ENCODE assay signal across 1 cellular context in genomic region chr20:33545763-33546162, GRCh38.
TF ChIP-seq lines count a peak whose summit lies in the region.

No MANE protein-coding gene starts in this region.

TF ChIP-seq in GM23338, 12 proteins besides CTCF, POLR2A, EP300 and RAD21 (continued from another document):
- TF ChIP-seq ZNF462 (CRISPR knock-in tag; IDR thresholded peaks at IDR 0.05), result no peak
- TF ChIP-seq JUNB (IDR thresholded peaks at IDR 0.05; ENCODE audit: unreplicated experiment), result no peak
- no peak for TF ChIP-seq NANOG (IDR thresholded peaks at IDR 0.05; ENCODE audit: borderline replicate concordance)
- TF ChIP-seq, protein P1, sequence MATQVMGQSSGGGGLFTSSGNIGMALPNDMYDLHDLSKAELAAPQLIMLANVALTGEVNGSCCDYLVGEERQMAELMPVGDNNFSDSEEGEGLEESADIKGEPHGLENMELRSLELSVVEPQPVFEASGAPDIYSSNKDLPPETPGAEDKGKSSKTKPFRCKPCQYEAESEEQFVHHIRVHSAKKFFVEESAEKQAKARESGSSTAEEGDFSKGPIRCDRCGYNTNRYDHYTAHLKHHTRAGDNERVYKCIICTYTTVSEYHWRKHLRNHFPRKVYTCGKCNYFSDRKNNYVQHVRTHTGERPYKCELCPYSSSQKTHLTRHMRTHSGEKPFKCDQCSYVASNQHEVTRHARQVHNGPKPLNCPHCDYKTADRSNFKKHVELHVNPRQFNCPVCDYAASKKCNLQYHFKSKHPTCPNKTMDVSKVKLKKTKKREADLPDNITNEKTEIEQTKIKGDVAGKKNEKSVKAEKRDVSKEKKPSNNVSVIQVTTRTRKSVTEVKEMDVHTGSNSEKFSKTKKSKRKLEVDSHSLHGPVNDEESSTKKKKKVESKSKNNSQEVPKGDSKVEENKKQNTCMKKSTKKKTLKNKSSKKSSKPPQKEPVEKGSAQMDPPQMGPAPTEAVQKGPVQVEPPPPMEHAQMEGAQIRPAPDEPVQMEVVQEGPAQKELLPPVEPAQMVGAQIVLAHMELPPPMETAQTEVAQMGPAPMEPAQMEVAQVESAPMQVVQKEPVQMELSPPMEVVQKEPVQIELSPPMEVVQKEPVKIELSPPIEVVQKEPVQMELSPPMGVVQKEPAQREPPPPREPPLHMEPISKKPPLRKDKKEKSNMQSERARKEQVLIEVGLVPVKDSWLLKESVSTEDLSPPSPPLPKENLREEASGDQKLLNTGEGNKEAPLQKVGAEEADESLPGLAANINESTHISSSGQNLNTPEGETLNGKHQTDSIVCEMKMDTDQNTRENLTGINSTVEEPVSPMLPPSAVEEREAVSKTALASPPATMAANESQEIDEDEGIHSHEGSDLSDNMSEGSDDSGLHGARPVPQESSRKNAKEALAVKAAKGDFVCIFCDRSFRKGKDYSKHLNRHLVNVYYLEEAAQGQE (IDR thresholded peaks at IDR 0.05; ENCODE audit: unreplicated experiment), result no peak
TF ChIP-seq in GM23338: peak in this region for 0.
